In the genomic region with DNA sequence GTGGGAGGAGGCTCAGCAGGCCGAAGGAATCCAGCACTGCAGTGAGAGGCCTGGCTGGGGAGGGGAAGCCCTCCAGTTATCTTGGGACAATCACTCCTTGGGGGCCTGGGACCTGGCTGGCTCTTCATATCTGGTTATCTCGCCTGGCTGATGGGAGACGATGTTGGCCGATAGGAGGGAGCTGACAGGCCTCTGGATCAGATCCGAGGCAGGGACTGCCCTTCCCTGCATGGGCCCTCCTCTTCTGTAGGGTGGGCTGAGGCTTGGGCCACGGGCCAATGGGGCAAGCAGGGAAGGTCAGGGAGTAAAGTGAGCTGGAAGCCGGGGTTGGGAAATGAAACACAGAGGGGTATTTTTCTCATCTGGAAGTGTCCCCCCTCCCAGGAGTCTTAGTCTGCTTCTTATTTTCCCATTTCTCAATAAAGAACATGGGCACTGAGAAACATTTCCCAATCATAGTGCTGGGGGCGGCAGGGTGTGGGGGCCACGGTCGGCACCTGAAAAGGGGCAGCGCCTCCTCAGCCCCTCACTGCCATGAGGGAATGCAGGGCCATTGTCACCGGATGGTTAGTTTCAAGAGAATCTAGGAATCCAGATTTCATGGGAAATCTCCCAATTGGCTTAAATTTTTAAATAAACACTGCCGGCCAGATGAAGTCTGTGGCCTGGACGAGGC, we compare ENCODE assay signal across 9 cellular contexts. TPM values are rescaled to one million over a fixed set of nuclear protein-coding genes. Genes with fewer than 3 reads are reported as not detected.
DNase-seq lines count a peak whose midpoint lies in the region; ATAC-seq and TF ChIP-seq lines count a peak whose summit lies in the region.
"Had no signal": no experiment of that assay in that cellular context is flagged by ENCODE, and none has a peak within 500 bp of the region (broad histone marks: within the 10 kb centered on the region; RNA-seq: fewer than 3 reads in every experiment).

No MANE protein-coding gene starts in this region.

- CTCF ChIA-PET in naive thymus-derived CD4-positive, alpha-beta T cell (lab: Charles Lee): no interaction called here

- H3K9me3 ChIP-seq in esophagus (ENCODE audit: control insufficient read depth in 2 of 2, insufficient read depth in 1 of 2, low read depth in 1 of 2, low read length in 1 of 2): no peaks in the 10 kb centered on the region
- no peaks in the 10 kb centered on the region for H3K9me3 ChIP-seq in naive thymus-derived CD4-positive, alpha-beta T cell (ENCODE audit: control insufficient read depth in 2 of 3, low read length in 3 of 3)

- no peak overlapping the region for H3K4me3 Mint-ChIP-seq in activated CD4-positive, alpha-beta T cell treated with anti-CD3 and anti-CD28 coated beads, Interleukin-2, amount 10 ng/mL, durations not matched to agents 24 days and 14 days
- H3K4me3 Mint-ChIP-seq in naive thymus-derived CD4-positive, alpha-beta T cell: peak overlapping the region in 1 of 10 donors; percentile 36
- H3K4me3 Mint-ChIP-seq in type B pancreatic cell: no peak overlapping the region
- no peak overlapping the region for H3K4me3 Mint-ChIP-seq in stimulated activated naive CD8-positive, alpha-beta T cell treated with anti-CD3 and anti-CD28 coated beads, Interleukin-15, amount 100 ng/mL, for 72 hours

- H3K9me3 Mint-ChIP-seq in activated CD4-positive, alpha-beta T cell treated with anti-CD3 and anti-CD28 coated beads, Interleukin-2, amount 10 ng/mL, durations not matched to agents 24 days and 14 days: no peaks in the 10 kb centered on the region
- H3K9me3 Mint-ChIP-seq in naive thymus-derived CD4-positive, alpha-beta T cell: no peaks in the 10 kb centered on the region
- H3K9me3 Mint-ChIP-seq in type B pancreatic cell: no peaks in the 10 kb centered on the region
- no peaks in the 10 kb centered on the region for H3K9me3 Mint-ChIP-seq in stimulated activated naive CD8-positive, alpha-beta T cell treated with anti-CD3 and anti-CD28 coated beads, Interleukin-15, amount 100 ng/mL, for 72 hours

- H3K27me3 Mint-ChIP-seq in activated CD4-positive, alpha-beta T cell treated with anti-CD3 and anti-CD28 coated beads, Interleukin-2, amount 10 ng/mL, durations not matched to agents 24 days and 14 days: no peaks in the 10 kb centered on the region
- H3K27me3 Mint-ChIP-seq in naive thymus-derived CD4-positive, alpha-beta T cell: no peaks in the 10 kb centered on the region
- no peaks in the 10 kb centered on the region for H3K27me3 Mint-ChIP-seq in type B pancreatic cell
- H3K27me3 Mint-ChIP-seq in stimulated activated naive CD8-positive, alpha-beta T cell treated with anti-CD3 and anti-CD28 coated beads, Interleukin-15, amount 100 ng/mL, for 72 hours: no peaks in the 10 kb centered on the region

- peaks cover 32% of the 10 kb centered on the region for H3K4me1 Mint-ChIP-seq in activated CD4-positive, alpha-beta T cell treated with anti-CD3 and anti-CD28 coated beads, Interleukin-2, amount 10 ng/mL, durations not matched to agents 24 days and 14 days
- H3K4me1 Mint-ChIP-seq in naive thymus-derived CD4-positive, alpha-beta T cell: peaks cover 16 to 42% (median 35%) of the 10 kb centered on the region in 7 donors
- H3K4me1 Mint-ChIP-seq in type B pancreatic cell (ENCODE audit: unreplicated experiment): peaks cover 32% of the 10 kb centered on the region
- H3K4me1 Mint-ChIP-seq in stimulated activated naive CD8-positive, alpha-beta T cell treated with anti-CD3 and anti-CD28 coated beads, Interleukin-15, amount 100 ng/mL, for 72 hours: peaks cover 48% of the 10 kb centered on the region

- peaks cover 33% of the 10 kb centered on the region for H3K36me3 Mint-ChIP-seq in activated CD4-positive, alpha-beta T cell treated with anti-CD3 and anti-CD28 coated beads, Interleukin-2, amount 10 ng/mL, durations not matched to agents 24 days and 14 days (ENCODE audit: low read depth)
- H3K36me3 Mint-ChIP-seq in naive thymus-derived CD4-positive, alpha-beta T cell: peaks cover 0 to 25% (median 3%) of the 10 kb centered on the region in 5 donors
- peaks cover 33% of the 10 kb centered on the region for H3K36me3 Mint-ChIP-seq in type B pancreatic cell

- peak overlapping the region; percentile 85 to 91 for H3K27ac ChIP-seq in esophagus (ENCODE audit: low read depth in 2 of 2, low read length in 1 of 2)
- H3K27ac ChIP-seq in naive thymus-derived CD4-positive, alpha-beta T cell (ENCODE audit: low read depth, low read length): no peak overlapping the region

- no peaks in the 10 kb centered on the region for H3K27me3 ChIP-seq in esophagus (ENCODE audit: control insufficient read depth in 1 of 2, insufficient read depth in 2 of 2, low read length in 2 of 2)
- H3K27me3 ChIP-seq in naive thymus-derived CD4-positive, alpha-beta T cell (ENCODE audit: control insufficient read depth in 2 of 2, insufficient read depth in 2 of 2, low read length in 2 of 2): no peaks in the 10 kb centered on the region

- H3K36me3 ChIP-seq in esophagus (ENCODE audit: control insufficient read depth in 2 of 2, insufficient read depth in 2 of 2, low read length in 1 of 2): peaks cover 0 to 36% of the 10 kb centered on the region in 2 donors
- H3K36me3 ChIP-seq in naive thymus-derived CD4-positive, alpha-beta T cell (ENCODE audit: control insufficient read depth in 2 of 3, insufficient read depth in 3 of 3, low read length in 3 of 3): peaks cover 0 to 30% (median 0%) of the 10 kb centered on the region in 3 experiments

- H3K27ac Mint-ChIP-seq in activated CD4-positive, alpha-beta T cell treated with anti-CD3 and anti-CD28 coated beads, Interleukin-2, amount 10 ng/mL, durations not matched to agents 24 days and 14 days: peak overlapping the region; percentile 53
- peak overlapping the region in 8 of 9 donors; percentile 73 to 92 (median 86) for H3K27ac Mint-ChIP-seq in naive thymus-derived CD4-positive, alpha-beta T cell
- H3K27ac Mint-ChIP-seq in type B pancreatic cell: peak overlapping the region; percentile 71
- H3K27ac Mint-ChIP-seq in stimulated activated naive CD8-positive, alpha-beta T cell treated with anti-CD3 and anti-CD28 coated beads, Interleukin-15, amount 100 ng/mL, for 72 hours: peak overlapping the region in 1 of 2 donors; percentile 28

- H3K4me3 ChIP-seq in esophagus (ENCODE audit: low read depth in 1 of 2, low read length in 2 of 2): no peak overlapping the region
- H3K4me3 ChIP-seq in naive thymus-derived CD4-positive, alpha-beta T cell (ENCODE audit: low read length): no peak overlapping the region

- POLR2A ChIA-PET in naive thymus-derived CD4-positive, alpha-beta T cell (lab: Charles Lee): interaction anchor here (0.7 kb wide), 1 partner anchor 38 kb away, joined by 3 read pairs; no protein-coding TSS in a partner anchor

- intact Hi-C loops in activated CD4-positive, alpha-beta T cell treated with anti-CD3 and anti-CD28 coated beads, Interleukin-2, amount 10 ng/mL, durations not matched to agents 24 days and 14 days (cut with micrococcal nuclease): no loop called here
- intact Hi-C loops in naive thymus-derived CD4-positive, alpha-beta T cell (cut with micrococcal nuclease): no loop called here

- DNase-seq in activated CD4-positive, alpha-beta T cell treated with anti-CD3 and anti-CD28 coated beads, Interleukin-2, amount 10 ng/mL, durations not matched to agents 24 days and 14 days: no peak
- DNase-seq in activated CD4-positive, alpha-beta T cell treated with anti-CD3 and anti-CD28 coated beads, Interleukin-2, amount 50 U/mL, for 4 hours: no peak
- DNase-seq in naive thymus-derived CD4-positive, alpha-beta T cell: no peak
- DNase-seq in type B pancreatic cell (ENCODE audit: extremely low spot score, unreplicated experiment): no peak
- DNase-seq in stimulated activated CD4-positive, alpha-beta T cell treated with anti-CD3 and anti-CD28 coated beads, Interleukin-4, amount 100 ng/mL, for 1 hour: no peak
- no peak for DNase-seq in 8988T
- DNase-seq in stimulated activated naive CD8-positive, alpha-beta T cell treated with anti-CD3 and anti-CD28 coated beads, Interleukin-15, amount 100 ng/mL, for 72 hours: no peak

- 63 to 70% methylated on average over 14 of the region's 14 CpGs for WGBS in esophagus, 2 donors

- no peak for TF ChIP-seq CTCF in type B pancreatic cell (conservative IDR thresholded peaks at IDR 0.05)

- ATAC-seq in naive thymus-derived CD4-positive, alpha-beta T cell: no peak
- ATAC-seq in stimulated activated naive CD8-positive, alpha-beta T cell treated with anti-CD3 and anti-CD28 coated beads, Interleukin-15, amount 100 ng/mL, for 72 hours: no peak

- peaks cover 0 to 5% of the 10 kb centered on the region in 2 donors for H3K4me1 ChIP-seq in esophagus (ENCODE audit: control insufficient read depth in 2 of 2, insufficient read depth in 2 of 2, low read length in 1 of 2)
- peaks cover 0 to 6% of the 10 kb centered on the region in 2 donors for H3K4me1 ChIP-seq in naive thymus-derived CD4-positive, alpha-beta T cell (ENCODE audit: control insufficient read depth in 2 of 2, insufficient read depth in 2 of 2, low read length in 2 of 2)

RNA-seq across cellular contexts. Expression of a gene that starts 25.3 kb away (rescaled TPM):
- 13.4 and 13.7 TPM in 2 replicates for total RNA-seq in activated CD4-positive, alpha-beta T cell treated with anti-CD3 and anti-CD28 coated beads, Interleukin-2, amount 10 ng/mL, durations not matched to agents 24 days and 14 days
- polyA plus RNA-seq in esophagus: 10 to 100 TPM; 27.6 to 58.1 TPM
- 10 to 100 TPM in 3 of 5 experiments, 1 to 10 TPM in 2; 4.2 to 12.3 (median 11.5) TPM for total RNA-seq in naive thymus-derived CD4-positive, alpha-beta T cell
- polyA plus RNA-seq in naive thymus-derived CD4-positive, alpha-beta T cell: 10 to 100 TPM; 21.2 to 28.4 TPM
- total RNA-seq in type B pancreatic cell (ENCODE audit: low replicate concordance): 35.5 and 40.4 TPM in 2 replicates

RNA-seq across cellular contexts. Expression of a gene that starts 31.2 kb away (rescaled TPM):
- 3.6 and 5.4 TPM in 2 replicates for total RNA-seq in activated CD4-positive, alpha-beta T cell treated with anti-CD3 and anti-CD28 coated beads, Interleukin-2, amount 10 ng/mL, durations not matched to agents 24 days and 14 days
- polyA plus RNA-seq in esophagus: 10 to 100 TPM; 26.9 to 59.4 TPM
- 10 to 100 TPM in 1 of 5 experiments, 1 to 10 TPM in 4; 2.8 to 26.6 (median 4.4) TPM for total RNA-seq in naive thymus-derived CD4-positive, alpha-beta T cell
- under 1 TPM; 0.63 to 0.82 TPM for polyA plus RNA-seq in naive thymus-derived CD4-positive, alpha-beta T cell
- 56.0 and 70.3 TPM in 2 replicates for total RNA-seq in type B pancreatic cell (ENCODE audit: low replicate concordance)

RNA-seq across cellular contexts. Expression of a gene that starts 53.1 kb away (rescaled TPM):
- not detected in 2 replicates for total RNA-seq in activated CD4-positive, alpha-beta T cell treated with anti-CD3 and anti-CD28 coated beads, Interleukin-2, amount 10 ng/mL, durations not matched to agents 24 days and 14 days
- not detected for polyA plus RNA-seq in esophagus
- total RNA-seq in naive thymus-derived CD4-positive, alpha-beta T cell: not detected
- polyA plus RNA-seq in naive thymus-derived CD4-positive, alpha-beta T cell: not detected
- total RNA-seq in type B pancreatic cell (ENCODE audit: low replicate concordance): 0.77 and 3.9 TPM in 2 replicates
- total RNA-seq: H4 had no signal
